ENCODE assay signal across 18 cellular contexts in the genomic region with DNA sequence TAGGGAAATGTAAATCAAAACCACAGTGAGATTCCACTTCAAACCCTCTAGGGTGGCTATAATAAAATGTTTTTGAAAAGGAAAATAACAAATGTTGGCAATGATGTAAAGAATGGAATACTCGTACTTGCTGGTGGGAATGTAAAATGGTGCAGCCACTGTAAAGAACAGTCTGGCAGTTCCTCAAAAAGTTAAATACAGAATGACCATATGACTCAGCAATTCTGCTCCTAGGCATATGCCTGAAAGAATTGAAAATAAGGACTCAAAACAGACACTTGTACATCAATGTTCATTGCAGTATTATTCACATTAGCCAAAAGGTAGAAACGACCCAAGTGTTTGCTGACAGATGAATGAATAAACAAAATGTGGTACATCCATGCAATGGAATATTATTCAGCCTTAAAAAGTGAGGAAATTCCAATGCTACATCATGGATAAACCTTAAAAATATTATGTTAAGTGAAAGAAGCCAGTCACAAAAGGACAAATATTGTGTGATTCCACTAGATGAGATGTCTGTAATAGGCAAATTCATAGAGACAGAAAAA. TPM values are rescaled to one million over a fixed set of nuclear protein-coding genes. Genes with fewer than 3 reads are reported as not detected.
"Had no signal": no experiment of that assay in that cellular context is flagged by ENCODE, and none has a peak within 500 bp of the region (broad histone marks: within the 10 kb centered on the region; RNA-seq: fewer than 3 reads in every experiment).

No MANE protein-coding gene starts in this region.

- H3K27me3 ChIP-seq: ascending aorta, gastroesophageal sphincter, heart right ventricle, right atrium auricular region, suprapubic skin had no signal

- DNase-seq: activated CD4-positive, alpha-beta memory T cell treated with anti-CD3 and anti-CD28 coated beads for 36 hours; activated CD4-positive, alpha-beta T cell treated with anti-CD3 and anti-CD28 coated beads for 36 hours; activated CD8-positive, alpha-beta memory T cell treated with anti-CD3 and anti-CD28 coated beads, Interleukin-2, amount 10 ng/mL, durations not matched to agents 7 days and 5 days; activated naive CD4-positive, alpha-beta T cell treated with anti-CD3 and anti-CD28 coated beads, Interleukin-2, amount 10 ng/mL, durations not matched to agents 7 days and 5 days; activated T-cell treated with anti-CD3 and anti-CD28 coated beads, Interleukin-2, amount 50 U/mL, for 1 hour; effector memory CD4-positive, alpha-beta T cell; heart right ventricle; left colon; lower lobe of right lung; nephron progenitor cell; trophoblast cell; WERI-Rb-1 had no signal

- ATAC-seq: activated CD4-positive, alpha-beta T cell treated with anti-CD3 and anti-CD28 coated beads for 36 hours; activated CD8-positive, alpha-beta memory T cell treated with anti-CD3 and anti-CD28 coated beads, Interleukin-2, amount 10 ng/mL, durations not matched to agents 7 days and 5 days; gastroesophageal sphincter; heart right ventricle; left colon; lower lobe of right lung had no signal

- H3K4me3 ChIP-seq: ascending aorta, gastroesophageal sphincter, heart right ventricle, lower lobe of right lung, right atrium auricular region, skin epidermis, suprapubic skin had no signal

- H3K4me1 ChIP-seq: ascending aorta, right atrium auricular region had no signal

- H3K36me3 ChIP-seq: ascending aorta, gastroesophageal sphincter, heart right ventricle, lower lobe of right lung, right atrium auricular region, suprapubic skin, WERI-Rb-1 had no signal

- H3K27ac ChIP-seq: ascending aorta, gastroesophageal sphincter, heart right ventricle, lower lobe of right lung, right atrium auricular region, skin epidermis, suprapubic skin, WERI-Rb-1 had no signal

- H3K9me3 ChIP-seq: ascending aorta, gastroesophageal sphincter, heart right ventricle, lower lobe of right lung, right atrium auricular region, suprapubic skin had no signal

RNA-seq across cellular contexts. Expression of gene SNAI1, which starts 56.8 kb away (rescaled TPM):
- total RNA-seq: bronchial epithelial cell had no signal
